In the genomic region with DNA sequence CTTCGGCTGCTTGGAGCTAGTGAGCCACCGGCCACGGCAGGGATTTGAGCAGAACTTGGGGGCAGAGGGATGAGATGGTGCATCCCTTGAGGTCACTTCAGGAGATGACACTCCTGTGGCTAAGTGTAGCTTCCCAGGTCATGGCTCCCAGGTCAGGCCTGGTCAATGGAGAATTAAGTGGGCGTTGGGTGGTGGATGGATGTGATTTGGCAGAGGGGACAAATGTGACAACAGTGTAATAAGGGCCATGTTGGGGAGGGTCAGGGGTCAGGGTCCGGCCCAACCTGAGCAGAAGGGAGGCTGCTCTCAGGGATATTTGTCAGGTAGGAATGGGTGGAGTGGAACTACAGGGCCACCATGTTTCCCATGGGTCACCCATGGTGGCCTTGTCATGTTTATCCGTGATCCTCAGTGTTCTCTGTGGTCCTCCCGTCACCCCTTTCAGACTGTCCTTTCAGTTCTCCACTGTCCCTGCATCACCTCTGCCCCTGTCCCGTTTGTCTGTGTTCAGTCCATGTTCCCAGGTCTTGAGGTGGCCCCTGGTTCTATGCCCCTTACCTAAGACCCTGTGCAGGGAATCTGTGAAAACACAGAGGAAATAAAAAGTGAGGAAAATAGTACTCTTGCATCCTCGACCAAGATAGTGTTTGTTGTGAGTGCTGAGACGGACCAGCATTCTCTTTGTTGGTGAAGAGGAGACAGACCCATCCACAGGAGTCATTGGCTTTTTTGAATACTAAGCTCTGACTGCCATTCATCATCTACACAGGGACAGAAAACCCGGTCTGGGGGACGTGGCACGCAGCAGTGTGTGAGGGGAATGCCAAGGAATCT, we compare ENCODE assay signal across 8 cellular contexts. TPM values are rescaled to one million over a fixed set of nuclear protein-coding genes. Genes with fewer than 3 reads are reported as not detected.
A peak's percentile ranks its signal among the peaks of the same experiment; 100 is the strongest.
DNase-seq lines count a peak whose midpoint lies in the region; ATAC-seq, FAIRE-seq and TF ChIP-seq lines count a peak whose summit lies in the region.

No MANE protein-coding gene starts in this region.

- TF ChIP-seq RAD21 in K562 (CRISPR knock-in tag; conservative IDR thresholded peaks at IDR 0.05 in 1 of 2, IDR thresholded peaks at IDR 0.05 in 1 of 2): no peak

- H3K4me3 Mint-ChIP-seq in activated naive CD4-positive, alpha-beta T cell treated with anti-CD3 and anti-CD28 coated beads, Interleukin-2, amount 10 ng/mL, durations not matched to agents 7 days and 5 days: peak overlapping the region; percentile 96
- H3K4me3 Mint-ChIP-seq in type B pancreatic cell: peak overlapping the region; percentile 90

- intact Hi-C loops in K562 (cut with micrococcal nuclease): no loop called here

- H3K36me3 ChIP-seq in K562 (ENCODE audit: control insufficient read depth, insufficient read depth, low read length): peaks cover 54% of the 10 kb centered on the region
- H3K36me3 ChIP-seq in lung (ENCODE audit: control insufficient read depth in 2 of 2, insufficient read depth in 2 of 2, low read length in 2 of 2): peaks cover 0 to 3% of the 10 kb centered on the region in 2 donors

- peak overlapping the region; percentile 94 to 96 for H3K9ac ChIP-seq in K562 (ENCODE audit: insufficient read depth in 1 of 2, low read depth in 2 of 2, low read length in 2 of 2)

- peak; percentile 0; the same call in 2 of the 3 replicates for ATAC-seq in K562
- ATAC-seq in lung (ENCODE audit: insufficient read depth, low FRiP score): no peak
- no peak for ATAC-seq in HG03520 (IDR thresholded peaks at IDR 0.05; ENCODE audit: unreplicated experiment)
- ATAC-seq in HG03469 (IDR thresholded peaks at IDR 0.05; ENCODE audit: unreplicated experiment): no peak

- peaks cover 28% of the 10 kb centered on the region for H3K9me1 ChIP-seq in K562 (ENCODE audit: control insufficient read depth, insufficient read depth, low read length)

- H3K4me3 ChIP-seq in K562 (peak overlapping the region; percentile 66), lung (peak overlapping the region; percentile 86)

- 0 out of 6 replicates have a peak, but pooled peaks of 2 of the 3 experiments have one; percentile 3 to 6 for TF ChIP-seq CTCF in K562 (IDR thresholded peaks at IDR 0.05 in 2 of 3, conservative IDR thresholded peaks at IDR 0.05 in 1 of 3; ENCODE audit: insufficient read depth in 2 of 3, low read depth in 1 of 3, low read length in 3 of 3)
- no peak for TF ChIP-seq CTCF in lung (IDR thresholded peaks at IDR 0.05; ENCODE audit: control extremely low read depth, extremely low read depth)
- TF ChIP-seq CTCF in type B pancreatic cell (conservative IDR thresholded peaks at IDR 0.05): no peak

- H3K4me1 ChIP-seq in K562 (replicated peaks in 1 of 2; ENCODE audit: control insufficient read depth in 2 of 2, insufficient read depth in 2 of 2, low read length in 2 of 2) (peaks cover 58 to 93% of the 10 kb centered on the region in 2 experiments), lung (ENCODE audit: control insufficient read depth in 2 of 2, insufficient read depth in 2 of 2, low read length in 2 of 2) (peaks cover 4 to 20% of the 10 kb centered on the region in 2 donors)

- H3K4me1 Mint-ChIP-seq in activated naive CD4-positive, alpha-beta T cell treated with anti-CD3 and anti-CD28 coated beads, Interleukin-2, amount 10 ng/mL, durations not matched to agents 7 days and 5 days: peaks cover 46% of the 10 kb centered on the region
- peaks cover 17% of the 10 kb centered on the region for H3K4me1 Mint-ChIP-seq in type B pancreatic cell (ENCODE audit: unreplicated experiment)

- no peak for FAIRE-seq in K562 (lab: Jason Lieb, UNC)

- H3K4me2 ChIP-seq in K562 (ENCODE audit: insufficient read depth, low read length): peak overlapping the region; percentile 93

- H4K20me1 ChIP-seq in K562 (replicated peaks; ENCODE audit: control insufficient read depth, insufficient read depth, low read length): peaks cover 49% of the 10 kb centered on the region

- H3K9me3 ChIP-seq in K562 (replicated peaks; ENCODE audit: control insufficient read depth, insufficient read depth, low read depth, low read length): no peaks in the 10 kb centered on the region
- H3K9me3 ChIP-seq in lung (ENCODE audit: control insufficient read depth in 2 of 2, insufficient read depth in 1 of 2, low read length in 1 of 2): no peaks in the 10 kb centered on the region

- BruUV-seq in K562 (replicated peaks; lab: Mats Ljungman, UMichigan): no TSS peak

- H3K27ac ChIP-seq in K562 (ENCODE audit: extremely low read depth, low read depth, low read length) (peak overlapping the region; percentile 86), lung (ENCODE audit: low read depth in 1 of 2, low read length in 1 of 2) (peak overlapping the region; percentile 86 to 88)

- POLR2A ChIA-PET in K562 (lab: Yijun Ruan, JAX): interaction anchor here (0.6 to 1.3 kb wide), 16 partner anchors 20 to 798 kb away, joined by 3 to 6 read pairs (median 4); a partner anchor contains a TSS

- H3K27ac Mint-ChIP-seq in activated naive CD4-positive, alpha-beta T cell treated with anti-CD3 and anti-CD28 coated beads, Interleukin-2, amount 10 ng/mL, durations not matched to agents 7 days and 5 days: peak overlapping the region; percentile 86
- H3K27ac Mint-ChIP-seq in type B pancreatic cell: peak overlapping the region; percentile 91

- TF ChIP-seq POLR2A in K562 (conservative IDR thresholded peaks at IDR 0.05): no peak

- peak overlapping the region; percentile 98 for H2AFZ ChIP-seq in K562 (ENCODE audit: low read depth, low read length)

- H3K36me3 Mint-ChIP-seq in activated naive CD4-positive, alpha-beta T cell treated with anti-CD3 and anti-CD28 coated beads, Interleukin-2, amount 10 ng/mL, durations not matched to agents 7 days and 5 days: peaks cover 5% of the 10 kb centered on the region
- no peaks in the 10 kb centered on the region for H3K36me3 Mint-ChIP-seq in type B pancreatic cell

- H3K27me3 Mint-ChIP-seq in activated naive CD4-positive, alpha-beta T cell treated with anti-CD3 and anti-CD28 coated beads, Interleukin-2, amount 10 ng/mL, durations not matched to agents 7 days and 5 days: peaks cover 42% of the 10 kb centered on the region
- H3K27me3 Mint-ChIP-seq in type B pancreatic cell: peaks cover 34% of the 10 kb centered on the region

- in situ Hi-C loops in K562 (cut with MboI): no loop called here

- H3K79me2 ChIP-seq in K562 (ENCODE audit: control insufficient read depth, insufficient read depth, low read length): peaks cover 71% of the 10 kb centered on the region

- CTCF ChIA-PET in activated naive CD4-positive, alpha-beta T cell treated with anti-CD3 and anti-CD28 coated beads, Interleukin-2, amount 10 ng/mL, durations not matched to agents 7 days and 5 days (lab: Charles Lee): no interaction called here
- CTCF ChIA-PET in K562 (lab: Yijun Ruan, JAX; ENCODE audit: low intra/inter-chr PET ratio): no interaction called here

- TF ChIP-seq EP300 in K562 (IDR thresholded peaks at IDR 0.05; ENCODE audit: low read length): no peak

- H3K27me3 ChIP-seq in K562 (ENCODE audit: control insufficient read depth in 2 of 2, insufficient read depth in 2 of 2, low read length in 2 of 2) (peaks cover 18 to 24% of the 10 kb centered on the region in 2 experiments), lung (ENCODE audit: control insufficient read depth, insufficient read depth) (no peaks in the 10 kb centered on the region)

- H3K9me3 Mint-ChIP-seq in activated naive CD4-positive, alpha-beta T cell treated with anti-CD3 and anti-CD28 coated beads, Interleukin-2, amount 10 ng/mL, durations not matched to agents 7 days and 5 days: no peaks in the 10 kb centered on the region
- H3K9me3 Mint-ChIP-seq in type B pancreatic cell: no peaks in the 10 kb centered on the region

- DNase-seq in activated naive CD4-positive, alpha-beta T cell treated with anti-CD3 and anti-CD28 coated beads, Interleukin-2, amount 10 ng/mL, durations not matched to agents 7 days and 5 days: no peak
- DNase-seq in activated naive CD4-positive, alpha-beta T cell treated with Interleukin-2 at 50 U/mL for 16 hours: no peak
- DNase-seq in K562 (ENCODE audit: extremely low read depth in 1 of 4, low spot score in 3 of 4) (peak in 1 of 4 experiments; percentile 48), lung (ENCODE audit: low spot score) (no peak), type B pancreatic cell (ENCODE audit: extremely low spot score, unreplicated experiment) (no peak), epidermal melanocyte (ENCODE audit: insufficient read length, low spot score) (no peak)

- 2% methylated on average over 13 of the region's 13 CpGs for WGBS in K562 (ENCODE audit: insufficient coverage, low coverage, missing lambda C conversion rate)
- WGBS in lung, 2 donors: 35 to 48% methylated on average over 13 of the region's 13 CpGs

RNA-seq across cellular contexts. Expression of a gene that starts 6.1 kb away (rescaled TPM):
- 34.4 and 107 TPM in 2 replicates for total RNA-seq in K562 (2011; cell fraction: chromatin; rRNA removed; ENCODE audit: low replicate concordance)
- 114 and 122 TPM in 2 replicates for total RNA-seq in K562 (2011; cell fraction: nucleolus; rRNA removed)
- 76.8 and 81.5 TPM in 2 replicates for total RNA-seq in K562 (2011; cell fraction: nucleoplasm; rRNA removed)
- total RNA-seq in K562 (2014; rRNA removed) (329 and 469 TPM in 2 replicates), K562 (2014; rRNA removed; fragmentation: Illumina TruSeq; extraction: Trizol) (54.3 and 89.6 TPM in 2 replicates), K562 (2015; rRNA removed; fragmentation: Illumina TruSeq; extraction: Trizol) (109 and 119 TPM in 2 replicates), K562 (2021) (399 and 408 TPM in 2 replicates), lung (10 to 100 TPM; 36.3 to 95.8 TPM), type B pancreatic cell (ENCODE audit: low replicate concordance) (83.2 and 94.4 TPM in 2 replicates)
- polyA plus RNA-seq in K562 (2011; rRNA removed) (110 and 216 TPM in 2 replicates), K562 (2014; fragmentation: Illumina TruSeq; extraction: Trizol) (183 and 239 TPM in 2 replicates), K562 (2014; fragmentation: Nextera tagmentation; extraction: Ambion mirVana) (10 to 100 TPM; 11.0 to 23.7 TPM), K562 (2014; rRNA removed) (248 and 262 TPM in 2 replicates), lung (10 to 100 TPM; 48.1 to 49.1 TPM)
- 329 and 368 TPM in 2 replicates for polyA plus RNA-seq in K562 (2011; cell fraction: cytosol; rRNA removed)
- 294 and 343 TPM in 2 replicates for polyA plus RNA-seq in K562 (2011; cell fraction: nucleus; rRNA removed)
- polyA plus RNA-seq in K562 (2012): 272 and 330 TPM in 2 replicates
- polyA minus RNA-seq in K562 (2011; rRNA and poly(A)+ RNA removed): 64.7 and 77.1 TPM in 2 replicates
- polyA minus RNA-seq in K562 (2011; cell fraction: cytosol; rRNA and poly(A)+ RNA removed): 103 and 287 TPM in 2 replicates
- polyA minus RNA-seq in K562 (2011; cell fraction: nucleus; rRNA and poly(A)+ RNA removed): 46.3 and 88.1 TPM in 2 replicates

RNA-seq across cellular contexts. Expression of a gene that starts 22.3 kb away (rescaled TPM):
- not detected in 2 replicates for total RNA-seq in K562 (2011; cell fraction: chromatin; rRNA removed; ENCODE audit: low replicate concordance)
- not detected in 2 replicates for total RNA-seq in K562 (2011; cell fraction: nucleolus; rRNA removed)
- total RNA-seq in K562 (2011; cell fraction: nucleoplasm; rRNA removed): not detected in 2 replicates
- not detected in 2 replicates for total RNA-seq in K562 (2014; rRNA removed)
- total RNA-seq in K562 (2014; rRNA removed; fragmentation: Illumina TruSeq; extraction: Trizol): not detected in 2 replicates
- not detected in 2 replicates for total RNA-seq in K562 (2015; rRNA removed; fragmentation: Illumina TruSeq; extraction: Trizol)
- not detected in 2 replicates for total RNA-seq in K562 (2021)
- polyA plus RNA-seq in K562 (2011; rRNA removed): not detected in 2 replicates
- polyA plus RNA-seq in K562 (2011; cell fraction: cytosol; rRNA removed): not detected in 2 replicates
- not detected in 2 replicates for polyA plus RNA-seq in K562 (2011; cell fraction: nucleus; rRNA removed)
- polyA plus RNA-seq in K562 (2012): not detected in 2 replicates
- not detected in 2 replicates for polyA plus RNA-seq in K562 (2014; fragmentation: Illumina TruSeq; extraction: Trizol)
- polyA plus RNA-seq in K562 (2014; fragmentation: Nextera tagmentation; extraction: Ambion mirVana): not detected
- not detected in 2 replicates for polyA plus RNA-seq in K562 (2014; rRNA removed)
- polyA minus RNA-seq in K562 (2011; rRNA and poly(A)+ RNA removed): not detected in 2 replicates
- polyA minus RNA-seq in K562 (2011; cell fraction: cytosol; rRNA and poly(A)+ RNA removed): not detected in 2 replicates
- polyA minus RNA-seq in K562 (2011; cell fraction: nucleus; rRNA and poly(A)+ RNA removed): not detected in 2 replicates
- total RNA-seq in lung: not detected
- not detected for polyA plus RNA-seq in lung
- total RNA-seq in type B pancreatic cell (ENCODE audit: low replicate concordance): not detected in 2 replicates

RNA-seq across cellular contexts. Expression of a gene that starts 28.0 kb away (rescaled TPM):
- total RNA-seq in K562 (2011; cell fraction: chromatin; rRNA removed; ENCODE audit: low replicate concordance): 22.9 and 43.9 TPM in 2 replicates
- 30.7 and 33.7 TPM in 2 replicates for total RNA-seq in K562 (2011; cell fraction: nucleolus; rRNA removed)
- 20.2 and 27.2 TPM in 2 replicates for total RNA-seq in K562 (2011; cell fraction: nucleoplasm; rRNA removed)
- total RNA-seq in K562 (2014; rRNA removed) (42.5 and 47.4 TPM in 2 replicates), K562 (2014; rRNA removed; fragmentation: Illumina TruSeq; extraction: Trizol) (9.4 and 10.7 TPM in 2 replicates), K562 (2015; rRNA removed; fragmentation: Illumina TruSeq; extraction: Trizol) (28.3 and 30.9 TPM in 2 replicates), K562 (2021) (51.3 and 52.8 TPM in 2 replicates), lung (10 to 100 TPM in 1 of 2 donors, 1 to 10 TPM in 1; 7.9 to 15.3 TPM), type B pancreatic cell (ENCODE audit: low replicate concordance) (15.7 and 19.5 TPM in 2 replicates)
- polyA plus RNA-seq in K562 (2011; rRNA removed) (26.8 and 44.0 TPM in 2 replicates), K562 (2014; fragmentation: Illumina TruSeq; extraction: Trizol) (23.6 and 41.0 TPM in 2 replicates), K562 (2014; fragmentation: Nextera tagmentation; extraction: Ambion mirVana) (1 to 10 TPM in 1 of 2 experiments, under 1 TPM in 1; 0.70 to 1.9 TPM), K562 (2014; rRNA removed) (47.1 and 58.1 TPM in 2 replicates), lung (10 to 100 TPM; 12.2 to 19.8 TPM)
- polyA plus RNA-seq in K562 (2011; cell fraction: cytosol; rRNA removed): 44.3 and 59.3 TPM in 2 replicates
- polyA plus RNA-seq in K562 (2011; cell fraction: nucleus; rRNA removed): 50.0 and 63.7 TPM in 2 replicates
- 34.4 and 35.2 TPM in 2 replicates for polyA plus RNA-seq in K562 (2012)
- polyA minus RNA-seq in K562 (2011; rRNA and poly(A)+ RNA removed): 11.3 and 13.6 TPM in 2 replicates
- 16.3 and 30.8 TPM in 2 replicates for polyA minus RNA-seq in K562 (2011; cell fraction: cytosol; rRNA and poly(A)+ RNA removed)
- polyA minus RNA-seq in K562 (2011; cell fraction: nucleus; rRNA and poly(A)+ RNA removed): 11.7 and 24.3 TPM in 2 replicates

RNA-seq across cellular contexts. Expression of a gene that starts 41.3 kb away (rescaled TPM):
- 0.21 TPM in 1 of 2 replicates, not detected in the other for total RNA-seq in K562 (2011; cell fraction: chromatin; rRNA removed; ENCODE audit: low replicate concordance)
- total RNA-seq in K562 (2011; cell fraction: nucleolus; rRNA removed): not detected in 2 replicates
- 0.22 TPM in 1 of 2 replicates, not detected in the other for total RNA-seq in K562 (2011; cell fraction: nucleoplasm; rRNA removed)
- not detected in 2 replicates for total RNA-seq in K562 (2014; rRNA removed)
- total RNA-seq in K562 (2014; rRNA removed; fragmentation: Illumina TruSeq; extraction: Trizol): not detected in 2 replicates
- total RNA-seq in K562 (2015; rRNA removed; fragmentation: Illumina TruSeq; extraction: Trizol): not detected in 2 replicates
- total RNA-seq in K562 (2021): not detected in 2 replicates
- polyA plus RNA-seq in K562 (2011; rRNA removed): not detected in 2 replicates
- 0.04 TPM in 1 of 2 replicates, not detected in the other for polyA plus RNA-seq in K562 (2011; cell fraction: cytosol; rRNA removed)
- polyA plus RNA-seq in K562 (2011; cell fraction: nucleus; rRNA removed): 0.10 TPM in 1 of 2 replicates, not detected in the other
- polyA plus RNA-seq in K562 (2012): not detected in 2 replicates
- not detected in 2 replicates for polyA plus RNA-seq in K562 (2014; fragmentation: Illumina TruSeq; extraction: Trizol)
- polyA plus RNA-seq in K562 (2014; fragmentation: Nextera tagmentation; extraction: Ambion mirVana): not detected
- 0.04 TPM in 1 of 2 replicates, not detected in the other for polyA plus RNA-seq in K562 (2014; rRNA removed)
- polyA minus RNA-seq in K562 (2011; rRNA and poly(A)+ RNA removed): not detected in 2 replicates
- not detected in 2 replicates for polyA minus RNA-seq in K562 (2011; cell fraction: cytosol; rRNA and poly(A)+ RNA removed)
- not detected in 2 replicates for polyA minus RNA-seq in K562 (2011; cell fraction: nucleus; rRNA and poly(A)+ RNA removed)
- under 1 TPM in 1 of 2 donors, not detected in 1; 0.25 TPM for total RNA-seq in lung
- polyA plus RNA-seq in lung: under 1 TPM; 0.08 TPM
- not detected in 2 replicates for total RNA-seq in type B pancreatic cell (ENCODE audit: low replicate concordance)

RNA-seq across cellular contexts. Expression of a gene that starts 50.2 kb away (rescaled TPM):
- 104 and 237 TPM in 2 replicates for total RNA-seq in K562 (2011; cell fraction: chromatin; rRNA removed; ENCODE audit: low replicate concordance)
- 233 and 250 TPM in 2 replicates for total RNA-seq in K562 (2011; cell fraction: nucleolus; rRNA removed)
- total RNA-seq in K562 (2011; cell fraction: nucleoplasm; rRNA removed): 163 and 192 TPM in 2 replicates
- 62.9 and 79.7 TPM in 2 replicates for total RNA-seq in K562 (2014; rRNA removed)
- total RNA-seq in K562 (2014; rRNA removed; fragmentation: Illumina TruSeq; extraction: Trizol): 25.0 and 31.7 TPM in 2 replicates
- total RNA-seq in K562 (2015; rRNA removed; fragmentation: Illumina TruSeq; extraction: Trizol): 52.2 and 56.7 TPM in 2 replicates
- total RNA-seq in K562 (2021): 101 and 103 TPM in 2 replicates
- 45.6 and 65.3 TPM in 2 replicates for polyA plus RNA-seq in K562 (2011; rRNA removed)
- 87.9 and 92.8 TPM in 2 replicates for polyA plus RNA-seq in K562 (2011; cell fraction: cytosol; rRNA removed)
- polyA plus RNA-seq in K562 (2011; cell fraction: nucleus; rRNA removed): 96.5 and 99.6 TPM in 2 replicates
- polyA plus RNA-seq in K562 (2012): 68.2 and 87.4 TPM in 2 replicates
- polyA plus RNA-seq in K562 (2014; fragmentation: Illumina TruSeq; extraction: Trizol): 56.7 and 59.7 TPM in 2 replicates
- polyA plus RNA-seq in K562 (2014; fragmentation: Nextera tagmentation; extraction: Ambion mirVana): under 1 TPM; 0.69 to 0.70 TPM
- polyA plus RNA-seq in K562 (2014; rRNA removed): 54.1 and 56.4 TPM in 2 replicates
- 59.4 and 60.5 TPM in 2 replicates for polyA minus RNA-seq in K562 (2011; rRNA and poly(A)+ RNA removed)
- 76.8 and 101 TPM in 2 replicates for polyA minus RNA-seq in K562 (2011; cell fraction: cytosol; rRNA and poly(A)+ RNA removed)
- polyA minus RNA-seq in K562 (2011; cell fraction: nucleus; rRNA and poly(A)+ RNA removed): 59.6 and 106 TPM in 2 replicates
- 10 to 100 TPM; 57.9 to 77.4 TPM for total RNA-seq in lung
- polyA plus RNA-seq in lung: 10 to 100 TPM; 40.4 to 43.0 TPM
- total RNA-seq in type B pancreatic cell (ENCODE audit: low replicate concordance): 75.2 and 83.1 TPM in 2 replicates

Comparison
In these comparisons a context has a peak if more than half of its experiments do, and no peak if none do; other contexts are left out.
1. CTCF ChIP-seq: peak in K562 (2 of 3); none in lung (single experiment) and type B pancreatic cell (single experiment).